ENCODE assay signal across 1 cellular context in the genomic region with DNA sequence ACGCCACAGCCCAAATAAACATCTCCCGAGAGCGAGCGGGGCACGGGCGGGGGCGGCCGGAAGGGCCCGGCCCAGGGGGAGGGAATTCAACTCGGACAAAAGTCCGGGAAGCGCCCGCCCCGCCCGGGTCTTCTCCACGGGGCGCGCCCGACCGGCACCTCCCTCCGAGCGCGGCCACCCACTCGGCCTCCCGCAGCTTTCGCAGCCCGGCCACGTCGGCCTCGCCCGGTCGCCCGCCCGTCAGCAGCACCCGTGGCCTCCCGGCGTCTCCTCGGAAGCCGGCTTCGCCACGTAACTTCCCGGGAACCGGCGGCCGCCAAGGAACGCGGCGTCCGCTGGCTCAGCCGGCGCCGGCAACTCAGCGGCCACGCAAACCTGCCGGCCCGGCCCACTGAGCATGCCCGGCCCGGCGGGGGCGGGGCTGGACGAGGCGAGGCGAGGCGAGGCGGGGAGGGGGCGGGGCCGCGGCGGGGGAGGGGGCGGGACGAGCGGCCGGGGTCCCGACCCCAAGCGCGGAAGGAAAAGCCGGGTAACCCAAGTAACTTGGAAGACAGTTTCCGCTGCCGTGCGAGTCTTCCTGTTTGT.
TF ChIP-seq lines count a peak whose summit lies in the region.

Gene TJP1 (minus strand): TSS at position 369 of the 585 bp plus-strand sequence. CDS start 440 bp downstream, outside the sequence.

TF ChIP-seq in HEK293, 187 proteins besides CTCF, POLR2A, EP300 and RAD21 (continued from another document and continues in another):
- TF ChIP-seq, protein P1, sequence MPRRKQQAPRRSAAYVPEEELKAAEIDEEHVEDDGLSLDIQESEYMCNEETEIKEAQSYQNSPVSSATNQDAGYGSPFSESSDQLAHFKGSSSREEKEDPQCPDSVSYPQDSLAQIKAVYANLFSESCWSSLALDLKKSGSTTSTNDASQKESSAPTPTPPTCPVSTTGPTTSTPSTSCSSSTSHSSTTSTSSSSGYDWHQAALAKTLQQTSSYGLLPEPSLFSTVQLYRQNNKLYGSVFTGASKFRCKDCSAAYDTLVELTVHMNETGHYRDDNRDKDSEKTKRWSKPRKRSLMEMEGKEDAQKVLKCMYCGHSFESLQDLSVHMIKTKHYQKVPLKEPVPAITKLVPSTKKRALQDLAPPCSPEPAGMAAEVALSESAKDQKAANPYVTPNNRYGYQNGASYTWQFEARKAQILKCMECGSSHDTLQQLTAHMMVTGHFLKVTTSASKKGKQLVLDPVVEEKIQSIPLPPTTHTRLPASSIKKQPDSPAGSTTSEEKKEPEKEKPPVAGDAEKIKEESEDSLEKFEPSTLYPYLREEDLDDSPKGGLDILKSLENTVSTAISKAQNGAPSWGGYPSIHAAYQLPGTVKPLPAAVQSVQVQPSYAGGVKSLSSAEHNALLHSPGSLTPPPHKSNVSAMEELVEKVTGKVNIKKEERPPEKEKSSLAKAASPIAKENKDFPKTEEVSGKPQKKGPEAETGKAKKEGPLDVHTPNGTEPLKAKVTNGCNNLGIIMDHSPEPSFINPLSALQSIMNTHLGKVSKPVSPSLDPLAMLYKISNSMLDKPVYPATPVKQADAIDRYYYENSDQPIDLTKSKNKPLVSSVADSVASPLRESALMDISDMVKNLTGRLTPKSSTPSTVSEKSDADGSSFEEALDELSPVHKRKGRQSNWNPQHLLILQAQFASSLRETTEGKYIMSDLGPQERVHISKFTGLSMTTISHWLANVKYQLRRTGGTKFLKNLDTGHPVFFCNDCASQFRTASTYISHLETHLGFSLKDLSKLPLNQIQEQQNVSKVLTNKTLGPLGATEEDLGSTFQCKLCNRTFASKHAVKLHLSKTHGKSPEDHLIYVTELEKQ (tag by site-specific recombination; IDR thresholded peaks at IDR 0.05; ENCODE audit: borderline replicate concordance): no peak
- TF ChIP-seq ZEB2 (tag by site-specific recombination; IDR thresholded peaks at IDR 0.05): no peak
- no peak for TF ChIP-seq ZNF221 (tag by site-specific recombination; IDR thresholded peaks at IDR 0.05; ENCODE audit: borderline replicate concordance)
- no peak for TF ChIP-seq ZNF513 (tag by site-specific recombination; IDR thresholded peaks at IDR 0.05)
- TF ChIP-seq ZNF404 (tag by site-specific recombination; IDR thresholded peaks at IDR 0.05): no peak
- TF ChIP-seq REST (tag by site-specific recombination; IDR thresholded peaks at IDR 0.05): no peak
- TF ChIP-seq, protein P2, sequence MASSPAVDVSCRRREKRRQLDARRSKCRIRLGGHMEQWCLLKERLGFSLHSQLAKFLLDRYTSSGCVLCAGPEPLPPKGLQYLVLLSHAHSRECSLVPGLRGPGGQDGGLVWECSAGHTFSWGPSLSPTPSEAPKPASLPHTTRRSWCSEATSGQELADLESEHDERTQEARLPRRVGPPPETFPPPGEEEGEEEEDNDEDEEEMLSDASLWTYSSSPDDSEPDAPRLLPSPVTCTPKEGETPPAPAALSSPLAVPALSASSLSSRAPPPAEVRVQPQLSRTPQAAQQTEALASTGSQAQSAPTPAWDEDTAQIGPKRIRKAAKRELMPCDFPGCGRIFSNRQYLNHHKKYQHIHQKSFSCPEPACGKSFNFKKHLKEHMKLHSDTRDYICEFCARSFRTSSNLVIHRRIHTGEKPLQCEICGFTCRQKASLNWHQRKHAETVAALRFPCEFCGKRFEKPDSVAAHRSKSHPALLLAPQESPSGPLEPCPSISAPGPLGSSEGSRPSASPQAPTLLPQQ (tag by site-specific recombination; IDR thresholded peaks at IDR 0.05): no peak
- TF ChIP-seq ZNF324 (tag by site-specific recombination; IDR thresholded peaks at IDR 0.05): no peak
- TF ChIP-seq ZNF211 (tag by site-specific recombination; IDR thresholded peaks at IDR 0.05; ENCODE audit: low read depth): no peak
- no peak for TF ChIP-seq ZNF658 (tag by site-specific recombination; IDR thresholded peaks at IDR 0.05)
- TF ChIP-seq ZNF449 (tag by site-specific recombination; IDR thresholded peaks at IDR 0.05): peak; percentile 69
- no peak for TF ChIP-seq ZNF629 (tag by site-specific recombination; IDR thresholded peaks at IDR 0.05)
- TF ChIP-seq ZNF843 (tag by site-specific recombination; IDR thresholded peaks at IDR 0.05): no peak
- TF ChIP-seq, protein P3, sequence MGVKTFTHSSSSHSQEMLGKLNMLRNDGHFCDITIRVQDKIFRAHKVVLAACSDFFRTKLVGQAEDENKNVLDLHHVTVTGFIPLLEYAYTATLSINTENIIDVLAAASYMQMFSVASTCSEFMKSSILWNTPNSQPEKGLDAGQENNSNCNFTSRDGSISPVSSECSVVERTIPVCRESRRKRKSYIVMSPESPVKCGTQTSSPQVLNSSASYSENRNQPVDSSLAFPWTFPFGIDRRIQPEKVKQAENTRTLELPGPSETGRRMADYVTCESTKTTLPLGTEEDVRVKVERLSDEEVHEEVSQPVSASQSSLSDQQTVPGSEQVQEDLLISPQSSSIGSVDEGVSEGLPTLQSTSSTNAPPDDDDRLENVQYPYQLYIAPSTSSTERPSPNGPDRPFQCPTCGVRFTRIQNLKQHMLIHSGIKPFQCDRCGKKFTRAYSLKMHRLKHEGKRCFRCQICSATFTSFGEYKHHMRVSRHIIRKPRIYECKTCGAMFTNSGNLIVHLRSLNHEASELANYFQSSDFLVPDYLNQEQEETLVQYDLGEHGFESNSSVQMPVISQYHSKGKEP (tag by site-specific recombination; IDR thresholded peaks at IDR 0.05): no peak
- TF ChIP-seq ZFP3 (tag by site-specific recombination; IDR thresholded peaks at IDR 0.05; ENCODE audit: low read depth): no peak
- no peak for TF ChIP-seq ZNF580 (tag by site-specific recombination; IDR thresholded peaks at IDR 0.05)
- TF ChIP-seq ZNF354C (tag by site-specific recombination; IDR thresholded peaks at IDR 0.05; ENCODE audit: borderline replicate concordance, low read depth): no peak
- no peak for TF ChIP-seq RBAK (tag by site-specific recombination; IDR thresholded peaks at IDR 0.05)
- TF ChIP-seq ZNF501 (tag by site-specific recombination; IDR thresholded peaks at IDR 0.05): no peak
- 0 out of 2 replicates have a peak, but pooled peaks have one; percentile 42 for TF ChIP-seq ZNF660 (tag by site-specific recombination; IDR thresholded peaks at IDR 0.05)
- TF ChIP-seq ZNF600 (tag by site-specific recombination; IDR thresholded peaks at IDR 0.05): no peak
- no peak for TF ChIP-seq ZSCAN18 (tag by site-specific recombination; IDR thresholded peaks at IDR 0.05)
- TF ChIP-seq HOXA7 (CRISPR knock-in tag; IDR thresholded peaks at IDR 0.05; ENCODE audit: borderline replicate concordance): no peak
- no peak for TF ChIP-seq ZNF426 (tag by site-specific recombination; IDR thresholded peaks at IDR 0.05)
- no peak for TF ChIP-seq HOXC10 (CRISPR knock-in tag; IDR thresholded peaks at IDR 0.05)
- no peak for TF ChIP-seq ZNF37A (tag by site-specific recombination; IDR thresholded peaks at IDR 0.05)
- no peak for TF ChIP-seq ZNF571 (tag by site-specific recombination; IDR thresholded peaks at IDR 0.05)
- TF ChIP-seq, protein P4, sequence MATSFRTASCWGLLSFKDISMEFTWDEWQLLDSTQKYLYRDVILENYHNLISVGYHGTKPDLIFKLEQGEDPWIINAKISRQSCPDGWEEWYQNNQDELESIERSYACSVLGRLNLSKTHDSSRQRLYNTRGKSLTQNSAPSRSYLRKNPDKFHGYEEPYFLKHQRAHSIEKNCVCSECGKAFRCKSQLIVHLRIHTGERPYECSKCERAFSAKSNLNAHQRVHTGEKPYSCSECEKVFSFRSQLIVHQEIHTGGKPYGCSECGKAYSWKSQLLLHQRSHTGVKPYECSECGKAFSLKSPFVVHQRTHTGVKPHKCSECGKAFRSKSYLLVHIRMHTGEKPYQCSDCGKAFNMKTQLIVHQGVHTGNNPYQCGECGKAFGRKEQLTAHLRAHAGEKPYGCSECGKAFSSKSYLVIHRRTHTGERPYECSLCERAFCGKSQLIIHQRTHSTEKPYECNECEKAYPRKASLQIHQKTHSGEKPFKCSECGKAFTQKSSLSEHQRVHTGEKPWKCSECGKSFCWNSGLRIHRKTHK (tag by site-specific recombination; IDR thresholded peaks at IDR 0.05): no peak
- TF ChIP-seq ZNF555 (tag by site-specific recombination; conservative IDR thresholded peaks at IDR 0.05): no peak
- no peak for TF ChIP-seq SP7 (tag by site-specific recombination; IDR thresholded peaks at IDR 0.05)
- no peak for TF ChIP-seq ZNF23 (tag by site-specific recombination; IDR thresholded peaks at IDR 0.05; ENCODE audit: borderline replicate concordance)
- TF ChIP-seq ZBTB6 (tag by site-specific recombination; IDR thresholded peaks at IDR 0.05): no peak
- TF ChIP-seq ZNF561 (tag by site-specific recombination; IDR thresholded peaks at IDR 0.05; ENCODE audit: borderline replicate concordance): peak; percentile 68; the same call in 1 of the 2 replicates
- TF ChIP-seq TRIM28 (IDR thresholded peaks at IDR 0.05; ENCODE audit: borderline replicate concordance, low read length): no peak
- TF ChIP-seq BCL11B (tag by site-specific recombination; IDR thresholded peaks at IDR 0.05; ENCODE audit: low read depth): no peak
- TF ChIP-seq ZSCAN16 (tag by site-specific recombination; IDR thresholded peaks at IDR 0.05): no peak
- TF ChIP-seq ZNF169 (tag by site-specific recombination; IDR thresholded peaks at IDR 0.05): no peak
- no peak for TF ChIP-seq GFI1B (tag by site-specific recombination; IDR thresholded peaks at IDR 0.05)
- no peak for TF ChIP-seq ZNF514 (tag by site-specific recombination; IDR thresholded peaks at IDR 0.05)
- TF ChIP-seq ZNF701 (tag by site-specific recombination; IDR thresholded peaks at IDR 0.05): no peak
